Comparison of ENCODE assay signal across 1 cellular context in the genomic region with DNA sequence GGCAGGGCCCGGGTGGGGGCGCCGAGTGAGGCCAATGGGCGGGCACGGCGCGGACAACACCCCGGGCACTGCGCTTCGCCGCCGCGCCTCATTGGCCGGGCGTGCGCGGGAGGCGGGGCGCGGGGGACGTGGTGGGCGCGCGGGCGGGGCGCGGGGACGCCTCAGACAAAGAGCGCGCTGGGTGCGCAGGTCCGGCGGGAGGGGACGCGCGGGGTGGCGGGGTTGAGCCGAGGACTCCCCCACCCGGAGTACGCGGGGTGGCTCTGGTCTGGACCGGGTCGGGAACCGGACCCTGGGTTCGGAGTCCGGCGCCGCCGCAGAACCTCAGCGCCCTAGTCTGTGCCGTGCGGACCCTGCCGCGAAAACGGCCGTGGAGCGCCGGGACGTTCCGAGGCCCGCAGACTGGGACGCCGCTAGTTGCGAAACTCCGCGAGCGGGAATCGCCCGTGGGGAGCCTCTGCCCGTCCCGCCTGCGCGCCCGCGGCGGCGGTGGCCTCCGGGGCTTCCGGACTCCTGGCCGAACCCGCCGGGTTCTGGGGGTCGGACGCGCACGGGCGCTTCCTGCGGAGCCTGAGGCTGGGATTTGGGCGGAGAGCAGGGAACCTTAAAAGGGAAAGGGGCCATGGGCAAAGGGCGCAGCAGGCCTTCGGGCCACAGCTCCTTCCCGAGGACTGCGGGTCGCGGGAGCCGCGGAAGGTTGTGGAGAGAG.
TF ChIP-seq lines count a peak whose summit lies in the region.

No MANE protein-coding gene starts in this region.

TF ChIP-seq in neural cell, 6 proteins besides CTCF, POLR2A, EP300 and RAD21 (continued from another document):
- peak; percentile 76 for TF ChIP-seq REST (IDR thresholded peaks at IDR 0.05; ENCODE audit: borderline replicate concordance)
- peak; percentile 94 for TF ChIP-seq POLR2AphosphoS5 (IDR thresholded peaks at IDR 0.05)
TF ChIP-seq in neural cell: peak in this region for 3.
